8 cellular contexts compared by ENCODE assay signal in genomic region chr7:35975851-35976454, GRCh38.
DNase-seq lines count a peak whose midpoint lies in the region; ATAC-seq and TF ChIP-seq lines count a peak whose summit lies in the region.

No MANE protein-coding gene starts in this region.

- H3K4me3 ChIP-seq in esophagus muscularis mucosa (no peak overlapping the region), aorta (ENCODE audit: low read length in 2 of 2) (no peak overlapping the region)
- no peak overlapping the region for H3K4me3 ChIP-seq in naive thymus-derived CD4-positive, alpha-beta T cell (ENCODE audit: low read length)

- H3K27ac ChIP-seq in VCaP (peak overlapping the region; percentile 19; the same call in 1 of the 2 replicates), esophagus muscularis mucosa (replicated peaks in 1 of 4) (no peak overlapping the region), aorta (ENCODE audit: low read depth in 1 of 2, low read length in 2 of 2) (no peak overlapping the region)
- no peak overlapping the region for H3K27ac ChIP-seq in naive thymus-derived CD4-positive, alpha-beta T cell (ENCODE audit: low read depth, low read length)

- H3K4me3 Mint-ChIP-seq in naive thymus-derived CD4-positive, alpha-beta T cell = no peak overlapping the region

- H3K36me3 Mint-ChIP-seq in naive thymus-derived CD4-positive, alpha-beta T cell = no peaks in the 10 kb centered on the region

- CTCF ChIA-PET in naive thymus-derived CD4-positive, alpha-beta T cell (lab: Charles Lee) = interaction anchor here (0.7 to 1.4 kb wide), 8 partner anchors 57 to 316 kb away, joined by 3 to 5 read pairs (median 3); no protein-coding TSS in a partner anchor

- H3K36me3 ChIP-seq in esophagus muscularis mucosa = no peaks in the 10 kb centered on the region
- H3K36me3 ChIP-seq in naive thymus-derived CD4-positive, alpha-beta T cell (ENCODE audit: control insufficient read depth in 2 of 3, insufficient read depth in 3 of 3, low read length in 3 of 3) = no peaks in the 10 kb centered on the region
- no peaks in the 10 kb centered on the region for H3K36me3 ChIP-seq in aorta (ENCODE audit: control insufficient read depth in 1 of 2, insufficient read depth in 2 of 2, low read length in 1 of 2)

- WGBS in esophagus muscularis mucosa = 0% methylated on average over 1 of the region's 1 CpG
- WGBS in aorta, 2 donors = 0 to 3% methylated on average over 1 of the region's 1 CpG

- DNase-seq in ACHN = peak; percentile 80
- peak; percentile 71 for DNase-seq in NCI-H2227 (lab: John Stamatoyannopoulos, UW; ENCODE audit: unreplicated experiment)
- no peak for DNase-seq in esophagus muscularis mucosa (ENCODE audit: extremely low spot score)
- peak in 7 of 9 donors; percentile 22 to 68 (median 58) for DNase-seq in naive thymus-derived CD4-positive, alpha-beta T cell
- no peak for DNase-seq in aorta

- peaks cover 0 to 13% (median 0%) of the 10 kb centered on the region in 4 donors for H3K27me3 ChIP-seq in esophagus muscularis mucosa
- peaks cover 0 to 7% of the 10 kb centered on the region in 2 donors for H3K27me3 ChIP-seq in naive thymus-derived CD4-positive, alpha-beta T cell (ENCODE audit: control insufficient read depth in 2 of 2, insufficient read depth in 2 of 2, low read length in 2 of 2)
- H3K27me3 ChIP-seq in aorta (ENCODE audit: control insufficient read depth in 1 of 2, insufficient read depth in 2 of 2, low read length in 1 of 2) = no peaks in the 10 kb centered on the region

- no peak overlapping the region for H3K27ac Mint-ChIP-seq in naive thymus-derived CD4-positive, alpha-beta T cell

- TF ChIP-seq POLR2A in esophagus muscularis mucosa (IDR thresholded peaks at IDR 0.05; ENCODE audit: low read depth) = no peak

- in situ Hi-C loops in ACHN (cut with HindIII; ENCODE audit: low pct_ligation_motif_present, low pct_unique_long_range_greater_than_20kb, low sequenced_read_pairs) = no loop called here

- H3K4me1 Mint-ChIP-seq in naive thymus-derived CD4-positive, alpha-beta T cell = peaks cover 0 to 8% (median 6%) of the 10 kb centered on the region in 7 donors

- peaks cover 9 to 56% (median 14%) of the 10 kb centered on the region in 5 donors for H3K27me3 Mint-ChIP-seq in naive thymus-derived CD4-positive, alpha-beta T cell

- ATAC-seq in HG03159 (IDR thresholded peaks at IDR 0.05; ENCODE audit: unreplicated experiment) = peak; percentile 70
- peak; percentile 82 for ATAC-seq in naive thymus-derived CD4-positive, alpha-beta T cell
- ATAC-seq in aorta (ENCODE audit: low FRiP score) = peak; percentile 82

- TF ChIP-seq EP300 in esophagus muscularis mucosa (IDR thresholded peaks at IDR 0.05) = no peak

- H3K9me3 ChIP-seq in esophagus muscularis mucosa = no peaks in the 10 kb centered on the region
- no peaks in the 10 kb centered on the region for H3K9me3 ChIP-seq in naive thymus-derived CD4-positive, alpha-beta T cell (ENCODE audit: control insufficient read depth in 2 of 3, low read length in 3 of 3)
- H3K9me3 ChIP-seq in aorta (ENCODE audit: control insufficient read depth, low read length) = no peaks in the 10 kb centered on the region

- intact Hi-C loops in esophagus muscularis mucosa (cut with DNase I) (loop anchor here (2.0 to 10.0 kb wide), 2 partner anchors 59 to 271 kb away; no protein-coding TSS in a partner anchor), aorta (cut with DNase I) (loop anchor here in 1 of 2 donors (2.0 kb wide), 1 partner anchor 59 kb away; no protein-coding TSS in a partner anchor)
- intact Hi-C loops in naive thymus-derived CD4-positive, alpha-beta T cell (cut with micrococcal nuclease) = loop anchor here (1.0 to 10.0 kb wide), 3 partner anchors 59 to 551 kb away; no protein-coding TSS in a partner anchor

- H3K4me1 ChIP-seq in esophagus muscularis mucosa (peaks cover 0 to 7% (median 3%) of the 10 kb centered on the region in 4 donors), aorta (ENCODE audit: control insufficient read depth in 1 of 2, insufficient read depth in 2 of 2, low read length in 2 of 2) (no peaks in the 10 kb centered on the region)
- peaks cover 0 to 3% of the 10 kb centered on the region in 2 donors for H3K4me1 ChIP-seq in naive thymus-derived CD4-positive, alpha-beta T cell (ENCODE audit: control insufficient read depth in 2 of 2, insufficient read depth in 2 of 2, low read length in 2 of 2)

- POLR2A ChIA-PET in naive thymus-derived CD4-positive, alpha-beta T cell (lab: Charles Lee) = no interaction called here

- TF ChIP-seq CTCF in GM12801 (IDR thresholded peaks at IDR 0.05; ENCODE audit: extremely low read depth, insufficient read length) = peak; percentile 43
- peak; percentile 82 for TF ChIP-seq CTCF in VCaP (conservative IDR thresholded peaks at IDR 0.05)
- TF ChIP-seq CTCF in esophagus muscularis mucosa (IDR thresholded peaks at IDR 0.05) = peak; percentile 78 to 89 (median 79)

- no peaks in the 10 kb centered on the region for H3K9me3 Mint-ChIP-seq in naive thymus-derived CD4-positive, alpha-beta T cell

Comparison
In these comparisons a context has a peak if more than half of its experiments do, and no peak if none do; other contexts are left out.
1. DNase-seq: peak in ACHN (single experiment), NCI-H2227 (single experiment) and naive thymus-derived CD4-positive, alpha-beta T cell (7 of 9); none in esophagus muscularis mucosa (single experiment) and aorta (0 of 2).
2. Peak in every context shown above with its lines, with median percentiles within 50 percentile points of each other: CTCF ChIP-seq and ATAC-seq.